16 cellular contexts compared by ENCODE assay signal in genomic region chr9:124296094-124296493, GRCh38. TPM values are rescaled to one million over a fixed set of nuclear protein-coding genes. Genes with fewer than 3 reads are reported as not detected.
DNase-seq lines count a peak whose midpoint lies in the region; ATAC-seq and TF ChIP-seq lines count a peak whose summit lies in the region.
"Had no signal": no experiment of that assay in that cellular context is flagged by ENCODE, and none has a peak within 500 bp of the region (broad histone marks: within the 10 kb centered on the region; RNA-seq: fewer than 3 reads in every experiment).

No MANE protein-coding gene starts in this region.

- H3K27ac Mint-ChIP-seq in MCF 10A (ENCODE audit: low read depth, unreplicated experiment), result peak overlapping the region; percentile 54
- peak overlapping the region; percentile 8 for H3K27ac Mint-ChIP-seq in dendritic cell treated with granulocyte-macrophage colony-stimulating factor and Interleukin-4, amounts not matched to agents 40 ng/mL and 50 ng/mL, for 4 days
- peak overlapping the region in 2 of 8 donors; percentile 15 to 72 for H3K27ac Mint-ChIP-seq in CD8-positive, alpha-beta memory T cell
- H3K27ac Mint-ChIP-seq: activated CD4-positive, alpha-beta T cell treated with anti-CD3 and anti-CD28 coated beads for 36 hours; activated naive CD8-positive, alpha-beta T cell had no signal

- POLR2A ChIA-PET in MCF 10A (lab: Yijun Ruan, JAX), result no interaction called here
- POLR2A ChIA-PET in CD8-positive, alpha-beta memory T cell (lab: Charles Lee), result no interaction called here

- ATAC-seq in upper lobe of right lung, result no peak
- no peak for ATAC-seq in GM21515 (IDR thresholded peaks at IDR 0.05; ENCODE audit: unreplicated experiment)
- ATAC-seq: activated CD4-positive, alpha-beta T cell treated with anti-CD3 and anti-CD28 coated beads for 36 hours had no signal

- no peak overlapping the region for H3K4me2 ChIP-seq in mammary epithelial cell (ENCODE audit: insufficient read depth, low read depth, low read length)

- H4K20me1 ChIP-seq in mammary epithelial cell (ENCODE audit: insufficient read depth, low read length), result no peaks in the 10 kb centered on the region

- no peak overlapping the region for H3K27ac ChIP-seq in mammary epithelial cell (ENCODE audit: insufficient read depth, low read depth, low read length)
- peak overlapping the region; percentile 47 for H3K27ac ChIP-seq in upper lobe of right lung
- H3K27ac ChIP-seq in CD8-positive, alpha-beta memory T cell (ENCODE audit: low read depth, low read length), result no peak overlapping the region

- H3K4me3 ChIP-seq in mammary epithelial cell (replicated peaks in 1 of 3; ENCODE audit: insufficient read depth in 1 of 3, low read depth in 2 of 3, low read length in 3 of 3) (no peak overlapping the region), upper lobe of right lung (no peak overlapping the region)
- no peak overlapping the region for H3K4me3 ChIP-seq in CD8-positive, alpha-beta memory T cell (ENCODE audit: low read length)

- no peak for TF ChIP-seq CTCF in MCF 10A (IDR thresholded peaks at IDR 0.05; ENCODE audit: unreplicated experiment)
- TF ChIP-seq CTCF in mammary epithelial cell (conservative IDR thresholded peaks at IDR 0.05 in 1 of 2, IDR thresholded peaks at IDR 0.05 in 1 of 2; ENCODE audit: extremely low read depth in 1 of 2, insufficient read depth in 1 of 2, low read depth in 1 of 2, low read length in 2 of 2), result no peak
- no peak for TF ChIP-seq CTCF in upper lobe of right lung (IDR thresholded peaks at IDR 0.05)

- H3K36me3 ChIP-seq in mammary epithelial cell (ENCODE audit: insufficient read depth, low read length) (no peaks in the 10 kb centered on the region), upper lobe of right lung (no peaks in the 10 kb centered on the region)
- no peaks in the 10 kb centered on the region for H3K36me3 ChIP-seq in CD8-positive, alpha-beta memory T cell (ENCODE audit: insufficient read depth, low read length)

- intact Hi-C loops in MCF 10A (cut with micrococcal nuclease), result loop anchor here (5.0 kb wide), 1 partner anchor 39 kb away; the partner anchor contains the start of gene NEK6
- intact Hi-C loops in mammary epithelial cell (cut with micrococcal nuclease), result no loop called here
- intact Hi-C loops in dendritic cell treated with granulocyte-macrophage colony-stimulating factor and Interleukin-4, amounts not matched to agents 40 ng/mL and 50 ng/mL, for 4 days (cut with micrococcal nuclease), result loop anchor here (10.0 kb wide), 1 partner anchor 161 kb away; no protein-coding TSS in a partner anchor
- intact Hi-C loops in upper lobe of right lung (cut with DNase I), result no loop called here

- DNase-seq in MCF 10A (ENCODE audit: unreplicated experiment) (no peak), mammary epithelial cell (no peak), myocyte (ENCODE audit: low read depth) (peak; percentile 82), upper lobe of right lung (no peak), NCI-H748 treated with DMSO at 0.1 percent for 48 hours (lab: John Stamatoyannopoulos, UW) (no peak)
- no peak for DNase-seq in CD8-positive, alpha-beta memory T cell
- DNase-seq: activated CD4-positive, alpha-beta T cell treated with anti-CD3 and anti-CD28 coated beads for 36 hours; effector memory CD4-positive, alpha-beta T cell; MM.1S; NCI-H2081 treated with DMSO at 0.1 percent for 48 hours; Right ventricle myocardium superior; stimulated activated CD4-positive, alpha-beta T cell treated with anti-CD3 and anti-CD28 coated beads, Interleukin-12 subunit alpha, Interleukin-12 subunit beta, amount 100 ng/mL, for 4 hours; T-helper 9 cell had no signal

- no peaks in the 10 kb centered on the region for H3K9me3 Mint-ChIP-seq in MCF 10A (ENCODE audit: unreplicated experiment)
- no peaks in the 10 kb centered on the region for H3K9me3 Mint-ChIP-seq in dendritic cell treated with granulocyte-macrophage colony-stimulating factor and Interleukin-4, amounts not matched to agents 40 ng/mL and 50 ng/mL, for 4 days
- H3K9me3 Mint-ChIP-seq in CD8-positive, alpha-beta memory T cell, result no peaks in the 10 kb centered on the region

- peaks cover 20% of the 10 kb centered on the region for H3K36me3 Mint-ChIP-seq in MCF 10A (ENCODE audit: insufficient read depth, unreplicated experiment)
- H3K36me3 Mint-ChIP-seq in dendritic cell treated with granulocyte-macrophage colony-stimulating factor and Interleukin-4, amounts not matched to agents 40 ng/mL and 50 ng/mL, for 4 days (ENCODE audit: low read depth), result peaks cover 87% of the 10 kb centered on the region
- no peaks in the 10 kb centered on the region for H3K36me3 Mint-ChIP-seq in CD8-positive, alpha-beta memory T cell
- H3K36me3 Mint-ChIP-seq: activated naive CD8-positive, alpha-beta T cell had no signal

- no peaks in the 10 kb centered on the region for H3K27me3 ChIP-seq in mammary epithelial cell (ENCODE audit: insufficient read depth, low read length)
- no peaks in the 10 kb centered on the region for H3K27me3 ChIP-seq in upper lobe of right lung
- H3K27me3 ChIP-seq in CD8-positive, alpha-beta memory T cell (ENCODE audit: insufficient read depth, low read length, poor library complexity, severe bottlenecking), result no peaks in the 10 kb centered on the region

- no peak overlapping the region for H2AFZ ChIP-seq in mammary epithelial cell (ENCODE audit: low read depth, low read length)

- BruUV-seq in MCF 10A (replicated peaks; lab: Mats Ljungman, UMichigan), result no TSS peak
- no TSS peak for BruUV-seq in mammary epithelial cell (replicated peaks; lab: Mats Ljungman, UMichigan)

- in situ Hi-C loops in mammary epithelial cell (cut with MboI; ENCODE audit: low sequenced_read_pairs in 2 of 2), result no loop called here

- dilution Hi-C loops in mammary epithelial cell (cut with HindIII; ENCODE audit: low sequenced_read_pairs), result no loop called here

- H3K27me3 Mint-ChIP-seq in MCF 10A (ENCODE audit: insufficient read depth, unreplicated experiment), result no peaks in the 10 kb centered on the region
- no peaks in the 10 kb centered on the region for H3K27me3 Mint-ChIP-seq in dendritic cell treated with granulocyte-macrophage colony-stimulating factor and Interleukin-4, amounts not matched to agents 40 ng/mL and 50 ng/mL, for 4 days
- H3K27me3 Mint-ChIP-seq in CD8-positive, alpha-beta memory T cell, result no peaks in the 10 kb centered on the region
- H3K27me3 Mint-ChIP-seq: activated naive CD8-positive, alpha-beta T cell had no signal

- peaks cover 43% of the 10 kb centered on the region for H3K4me1 Mint-ChIP-seq in MCF 10A (ENCODE audit: insufficient read depth, unreplicated experiment)
- H3K4me1 Mint-ChIP-seq in dendritic cell treated with granulocyte-macrophage colony-stimulating factor and Interleukin-4, amounts not matched to agents 40 ng/mL and 50 ng/mL, for 4 days (ENCODE audit: low read depth), result peaks cover 92% of the 10 kb centered on the region
- peaks cover 27 to 36% (median 34%) of the 10 kb centered on the region in 3 donors for H3K4me1 Mint-ChIP-seq in CD8-positive, alpha-beta memory T cell

- CTCF ChIA-PET in MCF 10A (lab: Yijun Ruan, JAX), result interaction anchor here (1.0 kb wide), 1 partner anchor 169 kb away, joined by 4 read pairs; no protein-coding TSS in a partner anchor
- CTCF ChIA-PET in mammary epithelial cell (lab: Charles Lee; ENCODE audit: low non-redundant PET), result no interaction called here
- CTCF ChIA-PET in CD8-positive, alpha-beta memory T cell (lab: Charles Lee), result no interaction called here

- H3K4me1 ChIP-seq in mammary epithelial cell (ENCODE audit: insufficient read depth, low read length), result peaks cover 73% of the 10 kb centered on the region
- peaks cover 90% of the 10 kb centered on the region for H3K4me1 ChIP-seq in upper lobe of right lung
- no peaks in the 10 kb centered on the region for H3K4me1 ChIP-seq in CD8-positive, alpha-beta memory T cell (ENCODE audit: insufficient read depth, low read length)

- no peak overlapping the region for H3K4me3 Mint-ChIP-seq in MCF 10A (ENCODE audit: unreplicated experiment)
- H3K4me3 Mint-ChIP-seq in dendritic cell treated with granulocyte-macrophage colony-stimulating factor and Interleukin-4, amounts not matched to agents 40 ng/mL and 50 ng/mL, for 4 days, result no peak overlapping the region
- H3K4me3 Mint-ChIP-seq in CD8-positive, alpha-beta memory T cell, result no peak overlapping the region
- H3K4me3 Mint-ChIP-seq: activated CD4-positive, alpha-beta T cell treated with anti-CD3 and anti-CD28 coated beads for 36 hours had no signal

- peaks cover 96% of the 10 kb centered on the region for H3K79me2 ChIP-seq in mammary epithelial cell (ENCODE audit: insufficient read depth, low read length)

- no peaks in the 10 kb centered on the region for H3K9me3 ChIP-seq in mammary epithelial cell (replicated peaks; ENCODE audit: insufficient read depth, low read length)
- H3K9me3 ChIP-seq in upper lobe of right lung, result no peaks in the 10 kb centered on the region
- H3K9me3 ChIP-seq in CD8-positive, alpha-beta memory T cell (ENCODE audit: low read length), result no peaks in the 10 kb centered on the region

- H3K9ac ChIP-seq in mammary epithelial cell (ENCODE audit: insufficient read depth, low read length), result no peak overlapping the region

- 63% methylated on average over 7 of the region's 8 CpGs for WGBS in mammary epithelial cell (ENCODE audit: low coverage, missing lambda C conversion rate)

RNA-seq across cellular contexts. Expression of gene NEK6, which starts 38.3 kb away (rescaled TPM):
- total RNA-seq in MCF 10A (2022), result 25.1 and 27.5 TPM in 2 replicates
- total RNA-seq in mammary epithelial cell, result 10 to 100 TPM; 41.3 to 41.7 TPM
- 50.6 TPM for polyA plus RNA-seq in mammary epithelial cell
- 68.8 TPM for polyA minus RNA-seq in mammary epithelial cell
- 65.6 and 84.7 TPM in 2 replicates for total RNA-seq in myocyte
- polyA plus RNA-seq in myocyte (2012), result 124 TPM
- 137 TPM for total RNA-seq in upper lobe of right lung
- total RNA-seq in CD8-positive, alpha-beta memory T cell, result 10 to 100 TPM; 63.0 to 66.0 TPM
- polyA plus RNA-seq in CD8-positive, alpha-beta memory T cell, result 9.5 TPM

Comparison
In these comparisons a context has a peak if more than half of its experiments do, and no peak if none do; other contexts are left out.
1. intact Hi-C loops: an anchor here in MCF 10A (5.0 kb wide) and dendritic cell treated with granulocyte-macrophage colony-stimulating factor and Interleukin-4, amounts not matched to agents 40 ng/mL and 50 ng/mL, for 4 days (10.0 kb wide); none called in mammary epithelial cell and upper lobe of right lung.